Comparison of ENCODE assay signal across 20 cellular contexts in genomic region chr21:20306836-20307235, GRCh38.
"Had no signal": no experiment of that assay in that cellular context is flagged by ENCODE, and none has a peak within 500 bp of the region (broad histone marks: within the 10 kb centered on the region; RNA-seq: fewer than 3 reads in every experiment).

No MANE protein-coding gene starts in this region.

- H3K36me3 ChIP-seq: heart right ventricle, left ventricle myocardium inferior, neural progenitor cell, neutrophil, spleen, thyroid gland, transverse colon, upper lobe of left lung, vagina had no signal

- H3K4me1 ChIP-seq: heart right ventricle, left ventricle myocardium inferior, neural progenitor cell, parathyroid adenoma, spleen, thyroid gland, transverse colon, upper lobe of left lung, vagina had no signal

- H3K27ac ChIP-seq: heart right ventricle, hepatocyte, left ventricle myocardium inferior, neural progenitor cell, neutrophil, parathyroid adenoma, spleen, thyroid gland, transverse colon, upper lobe of left lung, vagina had no signal

- DNase-seq: heart right ventricle; islet precursor cell; left ventricle myocardium inferior; naive thymus-derived CD8-positive, alpha-beta T cell; occipital lobe; retina; right cardiac atrium; small intestine; spleen; stimulated activated CD4-positive, alpha-beta T cell treated with anti-CD3 and anti-CD28 coated beads, Interleukin-4, amount 100 ng/mL, for 24 hours; stimulated activated naive CD4-positive, alpha-beta T cell; thyroid gland; transverse colon; upper lobe of left lung had no signal

- H3K27me3 ChIP-seq: heart right ventricle, hepatocyte, neural progenitor cell, neutrophil, spleen, thyroid gland, transverse colon, upper lobe of left lung, vagina had no signal

- H3K4me3 ChIP-seq: heart right ventricle, hepatocyte, left ventricle myocardium inferior, lung, neural progenitor cell, spleen, thyroid gland, transverse colon, upper lobe of left lung, vagina had no signal

- H3K9me3 ChIP-seq: left ventricle myocardium inferior, neutrophil, thyroid gland, transverse colon, upper lobe of left lung, vagina had no signal
